ENCODE assay signal across 8 cellular contexts in genomic region chr11:17734418-17734911, GRCh38. TPM values are rescaled to one million over a fixed set of nuclear protein-coding genes. Genes with fewer than 3 reads are reported as not detected.
DNase-seq lines count a peak whose midpoint lies in the region; ATAC-seq and TF ChIP-seq lines count a peak whose summit lies in the region.

KCNC1 (plus strand) TSS chr11:17734781; CDS start chr11:17736003, 1,222 bp downstream.

- DNase-seq in T-helper 1 cell (no peak), NCI-H2196 (lab: John Stamatoyannopoulos, UW; ENCODE audit: unreplicated experiment) (peak; percentile 88), breast epithelium (ENCODE audit: low spot score in 2 of 2) (peak in 1 of 2 donors; percentile 50), islet precursor cell (peak; percentile 70)

- H3K36me3 ChIP-seq in breast epithelium (no peaks in the 10 kb centered on the region), subcutaneous abdominal adipose tissue (ENCODE audit: control insufficient read depth in 5 of 5, insufficient read depth in 5 of 5, low read length in 5 of 5) (no peaks in the 10 kb centered on the region)

- H3K4me3 ChIP-seq in breast epithelium = peak within 1 kb of the TSS; percentile 23 to 66 (median 43)
- H3K4me3 ChIP-seq in subcutaneous abdominal adipose tissue (ENCODE audit: low read depth in 1 of 5, low read length in 5 of 5) = peak within 1 kb of the TSS; percentile 2 to 58 (median 26)

- intact Hi-C loops in breast epithelium (cut with DNase I; ENCODE audit: low total_unique reads) = loop anchor here (5.0 kb wide), 1 partner anchor 243 kb away; no protein-coding TSS in a partner anchor

- H3K27ac Mint-ChIP-seq in T-helper 1 cell treated with Interleukin-12 subunit alpha and Interleukin-12 subunit beta and Interleukin-4 antibody, amounts not matched to agents 30 μg/mL and 1 μg/mL, for 36 hours = no peak within 1 kb of the TSS

- TF ChIP-seq CTCF in breast epithelium (IDR thresholded peaks at IDR 0.05) = no peak

- no peaks in the 10 kb centered on the region for H3K4me1 ChIP-seq in breast epithelium
- peaks cover 1 to 20% (median 11%) of the 10 kb centered on the region in 5 donors for H3K4me1 ChIP-seq in subcutaneous abdominal adipose tissue (ENCODE audit: control insufficient read depth in 5 of 5, insufficient read depth in 5 of 5, low read length in 5 of 5)

- H3K36me3 Mint-ChIP-seq in T-helper 1 cell treated with Interleukin-12 subunit alpha and Interleukin-12 subunit beta and Interleukin-4 antibody, amounts not matched to agents 30 μg/mL and 1 μg/mL, for 36 hours (ENCODE audit: low read depth) = no peaks in the 10 kb centered on the region

- TF ChIP-seq POLR2A in breast epithelium (IDR thresholded peaks at IDR 0.05) = no peak

- no peaks in the 10 kb centered on the region for H3K9me3 ChIP-seq in breast epithelium
- H3K9me3 ChIP-seq in subcutaneous abdominal adipose tissue (ENCODE audit: control insufficient read depth in 5 of 5, low read length in 5 of 5) = peaks cover 0 to under 1% (median 0%) of the 10 kb centered on the region in 5 donors

- H3K27ac ChIP-seq in breast epithelium (no peak within 1 kb of the TSS), subcutaneous abdominal adipose tissue (ENCODE audit: low read depth, low read length) (no peak within 1 kb of the TSS)

- H3K4me1 Mint-ChIP-seq in T-helper 1 cell treated with Interleukin-12 subunit alpha and Interleukin-12 subunit beta and Interleukin-4 antibody, amounts not matched to agents 30 μg/mL and 1 μg/mL, for 36 hours (ENCODE audit: low read depth) = no peaks in the 10 kb centered on the region

- ATAC-seq in HG03196 (IDR thresholded peaks at IDR 0.05; ENCODE audit: unreplicated experiment) (no peak), GM21737 (IDR thresholded peaks at IDR 0.05; ENCODE audit: unreplicated experiment) (no peak)

- no peak within 1 kb of the TSS for H3K9ac ChIP-seq in subcutaneous abdominal adipose tissue (ENCODE audit: low read length in 5 of 5)

- no peaks in the 10 kb centered on the region for H3K9me3 Mint-ChIP-seq in T-helper 1 cell treated with Interleukin-12 subunit alpha and Interleukin-12 subunit beta and Interleukin-4 antibody, amounts not matched to agents 30 μg/mL and 1 μg/mL, for 36 hours

- peak within 1 kb of the TSS; percentile 40 for H3K4me3 Mint-ChIP-seq in T-helper 1 cell treated with Interleukin-12 subunit alpha and Interleukin-12 subunit beta and Interleukin-4 antibody, amounts not matched to agents 30 μg/mL and 1 μg/mL, for 36 hours

- H3K27me3 Mint-ChIP-seq in T-helper 1 cell treated with Interleukin-12 subunit alpha and Interleukin-12 subunit beta and Interleukin-4 antibody, amounts not matched to agents 30 μg/mL and 1 μg/mL, for 36 hours (ENCODE audit: low read depth) = peaks cover 60% of the 10 kb centered on the region

- peaks cover 10 to 43% of the 10 kb centered on the region in 2 donors for H3K27me3 ChIP-seq in breast epithelium
- H3K27me3 ChIP-seq in subcutaneous abdominal adipose tissue (ENCODE audit: control insufficient read depth in 5 of 5, insufficient read depth in 4 of 5, low read length in 5 of 5) = peaks cover 38 to 69% (median 59%) of the 10 kb centered on the region in 5 donors

RNA-seq across cellular contexts. Expression of gene KCNC1, which starts in this region (rescaled TPM):
- under 1 TPM in 1 of 3 donors, not detected in 2; 0.15 TPM for total RNA-seq in breast epithelium

Comparison
In these comparisons a context has a peak if more than half of its experiments do, and no peak if none do; other contexts are left out.
1. DNase-seq: peak in NCI-H2196 (single experiment) and islet precursor cell (single experiment); none in T-helper 1 cell (0 of 5).